8 cellular contexts compared by ENCODE assay signal in the genomic region with DNA sequence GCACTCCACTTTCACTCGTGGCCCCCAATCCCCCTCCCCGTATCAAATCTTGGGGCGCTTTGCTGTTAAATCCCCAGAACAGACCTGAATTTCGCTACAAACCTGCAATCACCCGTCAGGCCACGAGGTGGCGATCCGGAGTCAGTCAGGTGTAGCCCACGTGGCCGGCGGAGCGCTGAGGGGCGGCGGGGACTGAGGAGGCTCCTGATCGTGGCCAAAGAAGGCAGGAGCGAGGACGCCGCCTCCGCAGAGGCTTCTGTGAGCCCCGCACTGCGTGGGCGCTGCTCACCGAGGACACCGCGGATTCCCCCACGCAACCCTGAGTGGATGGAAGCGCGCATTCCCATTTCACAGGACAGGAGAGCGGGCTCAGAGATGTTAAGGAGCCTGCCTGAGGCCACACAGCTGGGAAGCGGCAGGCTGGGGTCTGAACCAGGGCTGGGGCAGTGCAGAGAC.
DNase-seq lines count a peak whose midpoint lies in the region; ATAC-seq lines count a peak whose summit lies in the region.

No MANE protein-coding gene starts in this region.

- ATAC-seq in CD4-positive, CD25-positive, alpha-beta regulatory T cell (ENCODE audit: low read depth in 2 of 2), result peak; percentile 77 to 82
- ATAC-seq in HG02610 (IDR thresholded peaks at IDR 0.05; ENCODE audit: unreplicated experiment), result peak; percentile 55
- no peak for ATAC-seq in HG03378 (IDR thresholded peaks at IDR 0.05; ENCODE audit: unreplicated experiment)

- H2BK120ac ChIP-seq in mesenchymal stem cell (ENCODE audit: low read depth, low read length), result no peak overlapping the region

- H2BK5ac ChIP-seq in mesenchymal stem cell (ENCODE audit: low read depth, low read length, poor library complexity, severe bottlenecking), result no peak overlapping the region

- no peaks in the 10 kb centered on the region for H3K9me3 Mint-ChIP-seq in CD4-positive, CD25-positive, alpha-beta regulatory T cell
- no peaks in the 10 kb centered on the region for H3K9me3 Mint-ChIP-seq in activated CD4-positive, alpha-beta memory T cell treated with anti-CD3 and anti-CD28 coated beads, Interleukin-2, amount 10 ng/mL, durations not matched to agents 7 days and 5 days

- H3K9me3 ChIP-seq in CD4-positive, CD25-positive, alpha-beta regulatory T cell (ENCODE audit: control insufficient read depth in 2 of 2, low read length in 2 of 2), result no peaks in the 10 kb centered on the region
- H3K9me3 ChIP-seq in mesenchymal stem cell (ENCODE audit: control insufficient read depth, low read length), result no peaks in the 10 kb centered on the region

- no peak overlapping the region for H4K8ac ChIP-seq in mesenchymal stem cell (ENCODE audit: low read length)

- no peak overlapping the region for H3K4me3 ChIP-seq in CD4-positive, CD25-positive, alpha-beta regulatory T cell (ENCODE audit: low read depth, low read length)
- H3K4me3 ChIP-seq in mesenchymal stem cell (ENCODE audit: insufficient read depth in 1 of 2, low read depth in 1 of 2, low read length in 2 of 2), result peak overlapping the region in 1 of 2 experiments; percentile 63

- H3K79me1 ChIP-seq in mesenchymal stem cell (replicated peaks; ENCODE audit: low read length, poor library complexity, severe bottlenecking), result no peaks in the 10 kb centered on the region

- H3K27ac ChIP-seq in CD4-positive, CD25-positive, alpha-beta regulatory T cell (ENCODE audit: insufficient read depth, low read length, poor library complexity, severe bottlenecking), result no peak overlapping the region
- H3K27ac ChIP-seq in mesenchymal stem cell (ENCODE audit: low read length, poor library complexity, severe bottlenecking), result no peak overlapping the region

- H3K4ac ChIP-seq in mesenchymal stem cell (ENCODE audit: low read depth in 1 of 2, low read length in 2 of 2), result no peak overlapping the region

- no peak overlapping the region for H2BK15ac ChIP-seq in mesenchymal stem cell (ENCODE audit: low read depth, poor library complexity, severe bottlenecking)

- 13% methylated on average over 30 of the region's 30 CpGs for WGBS in mesenchymal stem cell

- no peak overlapping the region for H2BK12ac ChIP-seq in mesenchymal stem cell (ENCODE audit: low read length in 2 of 2)

- no peak overlapping the region for H2AK5ac ChIP-seq in mesenchymal stem cell (ENCODE audit: low read length, severe bottlenecking)

- H3K23ac ChIP-seq in mesenchymal stem cell (ENCODE audit: low read length in 2 of 2), result no peak overlapping the region

- H3K4me2 ChIP-seq in mesenchymal stem cell (ENCODE audit: low read length, poor library complexity, severe bottlenecking), result peak overlapping the region; percentile 41

- no peak overlapping the region for H3K27ac Mint-ChIP-seq in CD4-positive, CD25-positive, alpha-beta regulatory T cell
- no peak overlapping the region for H3K27ac Mint-ChIP-seq in activated CD4-positive, alpha-beta memory T cell treated with anti-CD3 and anti-CD28 coated beads, Interleukin-2, amount 10 ng/mL, durations not matched to agents 7 days and 5 days

- H3K27me3 Mint-ChIP-seq in CD4-positive, CD25-positive, alpha-beta regulatory T cell, result peaks cover 35% of the 10 kb centered on the region
- H3K27me3 Mint-ChIP-seq in activated CD4-positive, alpha-beta memory T cell treated with anti-CD3 and anti-CD28 coated beads, Interleukin-2, amount 10 ng/mL, durations not matched to agents 7 days and 5 days, result peaks cover 26% of the 10 kb centered on the region

- H3K27me3 ChIP-seq in CD4-positive, CD25-positive, alpha-beta regulatory T cell (ENCODE audit: control insufficient read depth, insufficient read depth, low read length), result peaks cover 3% of the 10 kb centered on the region
- peaks cover 50 to 79% of the 10 kb centered on the region in 2 experiments for H3K27me3 ChIP-seq in mesenchymal stem cell (ENCODE audit: control insufficient read depth in 1 of 2, insufficient read depth in 1 of 2, low read length in 2 of 2)

- peaks cover 13% of the 10 kb centered on the region for H3K4me1 ChIP-seq in CD4-positive, CD25-positive, alpha-beta regulatory T cell (ENCODE audit: control insufficient read depth, insufficient read depth, low read length, poor library complexity, severe bottlenecking)
- peaks cover 11% of the 10 kb centered on the region for H3K4me1 ChIP-seq in mesenchymal stem cell (ENCODE audit: control insufficient read depth, insufficient read depth, low read depth, low read length)

- H3K4me1 Mint-ChIP-seq in CD4-positive, CD25-positive, alpha-beta regulatory T cell, result peaks cover 0 to 16% (median 8%) of the 10 kb centered on the region in 4 donors
- peaks cover 13% of the 10 kb centered on the region for H3K4me1 Mint-ChIP-seq in activated CD4-positive, alpha-beta memory T cell treated with anti-CD3 and anti-CD28 coated beads, Interleukin-2, amount 10 ng/mL, durations not matched to agents 7 days and 5 days

- H3K4me3 Mint-ChIP-seq in CD4-positive, CD25-positive, alpha-beta regulatory T cell, result peak overlapping the region in 3 of 4 donors; percentile 30 to 57 (median 40)
- H3K4me3 Mint-ChIP-seq in activated CD4-positive, alpha-beta memory T cell treated with anti-CD3 and anti-CD28 coated beads, Interleukin-2, amount 10 ng/mL, durations not matched to agents 7 days and 5 days, result no peak overlapping the region

- no peak overlapping the region for H2AFZ ChIP-seq in mesenchymal stem cell (ENCODE audit: low read depth, low read length)

- no peak overlapping the region for H4K91ac ChIP-seq in mesenchymal stem cell (ENCODE audit: low read length)

- CTCF ChIA-PET in activated CD4-positive, alpha-beta memory T cell treated with anti-CD3 and anti-CD28 coated beads, Interleukin-2, amount 10 ng/mL, durations not matched to agents 7 days and 5 days (lab: Charles Lee), result interaction anchor here (0.6 to 10.7 kb wide), 34 partner anchors 8 to 188 kb away, joined by 3 to 436 read pairs (median 4); partner anchors contain the start of genes ZBTB34 and ZBTB43

- peak overlapping the region; percentile 28 for H3K9ac ChIP-seq in mesenchymal stem cell (ENCODE audit: low read length)

- H3K36me3 Mint-ChIP-seq in CD4-positive, CD25-positive, alpha-beta regulatory T cell, result no peaks in the 10 kb centered on the region
- no peaks in the 10 kb centered on the region for H3K36me3 Mint-ChIP-seq in activated CD4-positive, alpha-beta memory T cell treated with anti-CD3 and anti-CD28 coated beads, Interleukin-2, amount 10 ng/mL, durations not matched to agents 7 days and 5 days (ENCODE audit: low read depth)

- POLR2A ChIA-PET in activated CD4-positive, alpha-beta memory T cell treated with anti-CD3 and anti-CD28 coated beads, Interleukin-2, amount 10 ng/mL, durations not matched to agents 7 days and 5 days (lab: Charles Lee), result interaction anchor here (1.0 to 4.8 kb wide), 7 partner anchors 14 to 100 kb away, joined by 4 to 31 read pairs (median 10); partner anchors contain the start of gene ZBTB43

- no peak overlapping the region for H3K14ac ChIP-seq in mesenchymal stem cell (ENCODE audit: low read length in 2 of 2)

- DNase-seq in CD4-positive, CD25-positive, alpha-beta regulatory T cell, result peak; percentile 74 to 83 (median 80)
- DNase-seq in NCI-H748 treated with DMSO at 0.1 percent for 48 hours (lab: John Stamatoyannopoulos, UW) (peak; percentile 58), dermis blood vessel endothelial cell (peak; percentile 79), mesenchymal stem cell (peak; percentile 65)
- DNase-seq in activated CD4-positive, alpha-beta memory T cell treated with anti-CD3 and anti-CD28 coated beads, Interleukin-2, amount 10 ng/mL, durations not matched to agents 7 days and 5 days, result peak; percentile 85
- DNase-seq in stimulated activated CD8-positive, alpha-beta memory T cell treated with anti-CD3 and anti-CD28 coated beads, Interleukin-15, amount 100 ng/mL, for 24 hours (ENCODE audit: low read depth), result peak; percentile 77

- H3K36me3 ChIP-seq in CD4-positive, CD25-positive, alpha-beta regulatory T cell (ENCODE audit: control insufficient read depth, insufficient read depth, low read length), result no peaks in the 10 kb centered on the region
- H3K36me3 ChIP-seq in mesenchymal stem cell (ENCODE audit: control insufficient read depth in 1 of 2, insufficient read depth in 2 of 2, low read depth in 1 of 2, low read length in 2 of 2), result no peaks in the 10 kb centered on the region

- no peak overlapping the region for H3K18ac ChIP-seq in mesenchymal stem cell (ENCODE audit: low read depth in 1 of 2, low read length in 2 of 2)
